ENCODE assay signal across 16 cellular contexts in the genomic region with DNA sequence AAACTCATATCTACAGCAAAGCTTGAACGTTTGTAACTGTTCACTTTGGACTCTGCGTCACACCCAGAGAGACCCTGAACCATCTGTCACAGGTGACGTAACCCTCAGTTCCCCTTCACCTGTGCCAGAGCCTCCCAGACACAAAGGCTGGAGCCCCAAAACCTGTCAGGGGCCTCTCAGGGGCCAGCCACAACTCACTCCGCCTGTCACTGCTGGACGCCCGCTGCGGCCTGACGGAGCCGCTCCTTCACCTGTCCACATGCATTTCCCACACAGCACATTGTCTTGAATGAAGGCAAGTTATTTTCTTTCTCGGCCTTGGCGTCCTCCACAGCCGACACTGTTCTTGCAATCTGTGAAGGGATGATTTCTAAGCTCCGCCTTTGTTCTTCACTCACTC. TPM values are rescaled to one million over a fixed set of nuclear protein-coding genes. Genes with fewer than 3 reads are reported as not detected.
DNase-seq lines count a peak whose midpoint lies in the region; ATAC-seq and TF ChIP-seq lines count a peak whose summit lies in the region.
"Had no signal": no experiment of that assay in that cellular context is flagged by ENCODE, and none has a peak within 500 bp of the region (broad histone marks: within the 10 kb centered on the region; RNA-seq: fewer than 3 reads in every experiment).

No MANE protein-coding gene starts in this region.

- peaks cover 4 to 43% of the 10 kb centered on the region in 2 experiments; a peak in 3 of 4 replicates for H3K79me1 ChIP-seq in IMR-90 (ENCODE audit: low read depth in 1 of 2, low read length in 2 of 2)

- peak overlapping the region; percentile 50; the same call in 1 of the 2 replicates for H3K4ac ChIP-seq in IMR-90 (ENCODE audit: low read depth, low read length)

- peak overlapping the region in 1 of 2 experiments; percentile 56; a peak in 1 of 4 replicates for H4K8ac ChIP-seq in IMR-90 (ENCODE audit: low read depth in 2 of 2, low read length in 2 of 2)

- H3K27me3 ChIP-seq in IMR-90 (ENCODE audit: control insufficient read depth, insufficient read depth, low read length): no peaks in the 10 kb centered on the region
- H3K27me3 ChIP-seq: pancreas had no signal

- H3K4me1 ChIP-seq in IMR-90 (ENCODE audit: control insufficient read depth, insufficient read depth, low read length): peaks cover 34% of the 10 kb centered on the region
- H3K4me1 ChIP-seq: pancreas had no signal

- peak overlapping the region; percentile 42 for H2AK5ac ChIP-seq in IMR-90 (ENCODE audit: low read depth, low read length)

- peaks cover 81% of the 10 kb centered on the region for H3K4me1 Mint-ChIP-seq in activated CD4-positive, alpha-beta T cell treated with anti-CD3 and anti-CD28 coated beads for 36 hours
- peaks cover 56% of the 10 kb centered on the region for H3K4me1 Mint-ChIP-seq in activated naive CD8-positive, alpha-beta T cell treated with anti-CD3 and anti-CD28 coated beads, Interleukin-2, amount 10 ng/mL, durations not matched to agents 7 days and 5 days
- H3K4me1 Mint-ChIP-seq in natural killer cell treated with Interleukin-12 subunit alpha and Interleukin-12 subunit beta and Interleukin-15 and Interleukin-18, amount 100 ng/mL, for 72 hours (ENCODE audit: low read depth in 2 of 2): peaks cover 59 to 61% of the 10 kb centered on the region in 2 donors

- H4K20me1 ChIP-seq in IMR-90 (ENCODE audit: insufficient read depth, low read length): peaks cover 54% of the 10 kb centered on the region

- ATAC-seq in activated CD4-positive, alpha-beta T cell treated with anti-CD3 and anti-CD28 coated beads for 36 hours: no peak
- no peak for ATAC-seq in IMR-90 (ENCODE audit: low read depth)
- no peak for ATAC-seq in activated naive CD8-positive, alpha-beta T cell treated with anti-CD3 and anti-CD28 coated beads, Interleukin-2, amount 10 ng/mL, durations not matched to agents 7 days and 5 days (ENCODE audit: low read depth)
- no peak for ATAC-seq in natural killer cell treated with Interleukin-12 subunit alpha and Interleukin-12 subunit beta and Interleukin-15 and Interleukin-18, amount 100 ng/mL, for 72 hours
- ATAC-seq: GM23338, left colon, pancreas had no signal

- TF ChIP-seq POLR2A in IMR-90 (IDR thresholded peaks at IDR 0.05; ENCODE audit: low read depth, low read length): no peak

- intact Hi-C loops in activated CD4-positive, alpha-beta T cell treated with anti-CD3 and anti-CD28 coated beads for 36 hours (cut with DNase I, micrococcal nuclease): loop anchor here in 1 of 2 experiments (2.0 kb wide), 1 partner anchor 14 kb away; no protein-coding TSS in a partner anchor
- intact Hi-C loops in IMR-90 (cut with micrococcal nuclease): no loop called here

- no peak overlapping the region; the same call in 1 of the 2 replicates for H2BK120ac ChIP-seq in IMR-90 (ENCODE audit: low read depth, low read length)

- peak overlapping the region; percentile 26 for H2AFZ ChIP-seq in IMR-90 (replicated peaks; ENCODE audit: low read length, poor library complexity)
- H2AFZ ChIP-seq: GM23338 had no signal

- H2AK9ac ChIP-seq in IMR-90 (replicated peaks; ENCODE audit: low read depth, low read length, poor library complexity): peak overlapping the region; percentile 75

- in situ Hi-C loops in IMR-90 (cut with MboI; ENCODE audit: low sequenced_read_pairs): no loop called here

- POLR2A ChIA-PET in activated CD4-positive, alpha-beta T cell treated with anti-CD3 and anti-CD28 coated beads for 36 hours (lab: Charles Lee): no interaction called here
- POLR2A ChIA-PET in IMR-90 (lab: Charles Lee; ENCODE audit: unreplicated experiment): no interaction called here
- POLR2A ChIA-PET in activated naive CD8-positive, alpha-beta T cell treated with anti-CD3 and anti-CD28 coated beads, Interleukin-2, amount 10 ng/mL, durations not matched to agents 7 days and 5 days (lab: Charles Lee): interaction anchor here (1.0 to 2.5 kb wide), 3 partner anchors 13 to 38 kb away, joined by 4 to 9 read pairs (median 6); no protein-coding TSS in a partner anchor

- H3K4me3 ChIP-seq in IMR-90 (ENCODE audit: insufficient read depth, low read depth, low read length): no peak overlapping the region
- H3K4me3 ChIP-seq: GM23338, pancreas had no signal

- no TSS peak for BruUV-seq in IMR-90 (replicated peaks; lab: Mats Ljungman, UMichigan)

- no peak for TF ChIP-seq CTCF in IMR-90 (conservative IDR thresholded peaks at IDR 0.05; ENCODE audit: low read depth, low read length)

- no peak overlapping the region; the same call in 1 of the 2 replicates for H3K4me2 ChIP-seq in IMR-90 (ENCODE audit: low read depth, low read length)
- H3K4me2 ChIP-seq: GM23338 had no signal

- 86% methylated on average over 4 of the region's 13 CpGs; no CpG with 5 or more reads in 1 of the 2 experiments for WGBS in IMR-90 (ENCODE audit: extremely low coverage in 2 of 2, insufficient read length in 1 of 2), 2 experiments

- H3K56ac ChIP-seq in IMR-90 (ENCODE audit: extremely low read depth, insufficient read depth, low read length): no peak overlapping the region

- H2BK20ac ChIP-seq in IMR-90 (ENCODE audit: low read depth, low read length): peak overlapping the region; percentile 47; the same call in 1 of the 2 replicates

- H3K14ac ChIP-seq in IMR-90 (replicated peaks; ENCODE audit: low read depth, low read length): 0 out of 2 replicates have a peak overlapping the region, but pooled peaks have one; percentile 64

- peak overlapping the region; percentile 39; the same call in 1 of the 3 replicates for H2BK15ac ChIP-seq in IMR-90 (ENCODE audit: low read depth, low read length)

- CTCF ChIA-PET in activated CD4-positive, alpha-beta T cell treated with anti-CD3 and anti-CD28 coated beads for 36 hours (lab: Charles Lee): no interaction called here
- CTCF ChIA-PET in IMR-90 (lab: Yijun Ruan, JAX): no interaction called here

- peak overlapping the region; percentile 56; the same call in 1 of the 2 replicates for H3K23ac ChIP-seq in IMR-90 (ENCODE audit: low read depth, low read length)

- H3K36me3 Mint-ChIP-seq in activated CD4-positive, alpha-beta T cell treated with anti-CD3 and anti-CD28 coated beads for 36 hours (ENCODE audit: low read depth): peaks cover 29% of the 10 kb centered on the region
- H3K36me3 Mint-ChIP-seq in activated naive CD8-positive, alpha-beta T cell treated with anti-CD3 and anti-CD28 coated beads, Interleukin-2, amount 10 ng/mL, durations not matched to agents 7 days and 5 days: peaks cover 25% of the 10 kb centered on the region
- peaks cover 6% of the 10 kb centered on the region for H3K36me3 Mint-ChIP-seq in natural killer cell treated with Interleukin-12 subunit alpha and Interleukin-12 subunit beta and Interleukin-15 and Interleukin-18, amount 100 ng/mL, for 72 hours
- H3K36me3 Mint-ChIP-seq: type B pancreatic cell had no signal

- peaks cover 29% of the 10 kb centered on the region for H3K9me1 ChIP-seq in IMR-90 (ENCODE audit: insufficient read depth, low read length)

- DNase-seq in activated CD4-positive, alpha-beta T cell treated with anti-CD3 and anti-CD28 coated beads for 36 hours: no peak
- no peak for DNase-seq in activated CD4-positive, alpha-beta T cell treated with anti-CD3 and anti-CD28 coated beads for 4 hours
- no peak for DNase-seq in IMR-90
- DNase-seq in activated naive CD8-positive, alpha-beta T cell treated with anti-CD3 and anti-CD28 coated beads, Interleukin-2, amount 10 ng/mL, durations not matched to agents 7 days and 5 days: no peak
- DNase-seq in natural killer cell treated with Interleukin-12 subunit alpha and Interleukin-12 subunit beta and Interleukin-15 and Interleukin-18, amount 100 ng/mL, for 72 hours (ENCODE audit: low spot score): no peak
- no peak for DNase-seq in substantia nigra (lab: John Stamatoyannopoulos, UW)
- no peak for DNase-seq in DMS153 (lab: John Stamatoyannopoulos, UW)
- no peak for DNase-seq in NCI-H1436 (lab: John Stamatoyannopoulos, UW)
- DNase-seq: hippocampal formation, left colon, NCI-H2029 treated with DMSO at 0.1 percent for 48 hours, NCI-H748 treated with DMSO at 0.1 percent for 48 hours had no signal

- H3K27ac ChIP-seq in IMR-90 (ENCODE audit: insufficient read depth, low read length): no peak overlapping the region; the same call in 1 of the 2 replicates
- no peak overlapping the region for H3K27ac ChIP-seq in substantia nigra (ENCODE audit: low read depth, low read length, poor library complexity, severe bottlenecking)
- H3K27ac ChIP-seq: pancreas had no signal

- peak overlapping the region; percentile 76 for H2BK5ac ChIP-seq in IMR-90 (ENCODE audit: low read depth, low read length, poor library complexity, severe bottlenecking)

- peaks cover 3% of the 10 kb centered on the region; the same call in 1 of the 2 replicates for H3K36me3 ChIP-seq in IMR-90 (ENCODE audit: control insufficient read depth, insufficient read depth, low read length)
- H3K36me3 ChIP-seq: pancreas had no signal

- H3K9ac ChIP-seq in IMR-90 (ENCODE audit: low read depth, low read length): no peak overlapping the region

- TF ChIP-seq RAD21 in IMR-90 (IDR thresholded peaks at IDR 0.05; ENCODE audit: low read length): no peak

- no peaks in the 10 kb centered on the region for H3K9me3 ChIP-seq in IMR-90 (ENCODE audit: control insufficient read depth, insufficient read depth, low read length)
- H3K9me3 ChIP-seq: pancreas had no signal

- peaks cover 7% of the 10 kb centered on the region for H3K9me3 Mint-ChIP-seq in activated CD4-positive, alpha-beta T cell treated with anti-CD3 and anti-CD28 coated beads for 36 hours (ENCODE audit: low read depth)
- H3K9me3 Mint-ChIP-seq in activated naive CD8-positive, alpha-beta T cell treated with anti-CD3 and anti-CD28 coated beads, Interleukin-2, amount 10 ng/mL, durations not matched to agents 7 days and 5 days: peaks cover 4% of the 10 kb centered on the region
- no peaks in the 10 kb centered on the region for H3K9me3 Mint-ChIP-seq in natural killer cell treated with Interleukin-12 subunit alpha and Interleukin-12 subunit beta and Interleukin-15 and Interleukin-18, amount 100 ng/mL, for 72 hours
- H3K9me3 Mint-ChIP-seq: GM23338, type B pancreatic cell had no signal

- peak overlapping the region; percentile 18; the same call in 1 of the 2 replicates for H4K91ac ChIP-seq in IMR-90 (ENCODE audit: insufficient read depth, low read depth, low read length)

- dilution Hi-C loops in IMR-90 (cut with HindIII; ENCODE audit: low sequenced_read_pairs, unreplicated experiment): no loop called here

- no peak overlapping the region for H3K18ac ChIP-seq in IMR-90 (ENCODE audit: low read depth, low read length)

- H3K4me3 Mint-ChIP-seq in activated CD4-positive, alpha-beta T cell treated with anti-CD3 and anti-CD28 coated beads for 36 hours: peak overlapping the region; percentile 21
- peak overlapping the region; percentile 67 for H3K4me3 Mint-ChIP-seq in activated naive CD8-positive, alpha-beta T cell treated with anti-CD3 and anti-CD28 coated beads, Interleukin-2, amount 10 ng/mL, durations not matched to agents 7 days and 5 days
- H3K4me3 Mint-ChIP-seq in natural killer cell treated with Interleukin-12 subunit alpha and Interleukin-12 subunit beta and Interleukin-15 and Interleukin-18, amount 100 ng/mL, for 72 hours: peak overlapping the region; percentile 68
- H3K4me3 Mint-ChIP-seq: GM23338, type B pancreatic cell had no signal

- H4K5ac ChIP-seq in IMR-90 (ENCODE audit: low read depth, low read length): no peak overlapping the region

- peak overlapping the region; percentile 91 for H3K27ac Mint-ChIP-seq in activated CD4-positive, alpha-beta T cell treated with anti-CD3 and anti-CD28 coated beads for 36 hours
- H3K27ac Mint-ChIP-seq in activated naive CD8-positive, alpha-beta T cell treated with anti-CD3 and anti-CD28 coated beads, Interleukin-2, amount 10 ng/mL, durations not matched to agents 7 days and 5 days: peak overlapping the region; percentile 87
- peak overlapping the region; percentile 48 to 80 for H3K27ac Mint-ChIP-seq in natural killer cell treated with Interleukin-12 subunit alpha and Interleukin-12 subunit beta and Interleukin-15 and Interleukin-18, amount 100 ng/mL, for 72 hours
- H3K27ac Mint-ChIP-seq: GM23338, type B pancreatic cell had no signal

- no peaks in the 10 kb centered on the region for H3K27me3 Mint-ChIP-seq in activated CD4-positive, alpha-beta T cell treated with anti-CD3 and anti-CD28 coated beads for 36 hours
- peaks cover 2% of the 10 kb centered on the region for H3K27me3 Mint-ChIP-seq in activated naive CD8-positive, alpha-beta T cell treated with anti-CD3 and anti-CD28 coated beads, Interleukin-2, amount 10 ng/mL, durations not matched to agents 7 days and 5 days
- H3K27me3 Mint-ChIP-seq in natural killer cell treated with Interleukin-12 subunit alpha and Interleukin-12 subunit beta and Interleukin-15 and Interleukin-18, amount 100 ng/mL, for 72 hours: no peaks in the 10 kb centered on the region

RNA-seq across cellular contexts. Expression of a gene that starts 7.9 kb away (rescaled TPM):
- total RNA-seq in activated CD4-positive, alpha-beta T cell treated with anti-CD3 and anti-CD28 coated beads for 36 hours: 10 to 100 TPM; 33.0 to 34.7 TPM
- 21.0 and 22.8 TPM in 2 replicates for total RNA-seq in IMR-90 (2012; rRNA removed)
- 31.0 and 31.4 TPM in 2 replicates for polyA plus RNA-seq in IMR-90 (2012; rRNA removed)
- polyA plus RNA-seq in IMR-90 (2012; cell fraction: cytosol; rRNA removed): 22.9 and 29.5 TPM in 2 replicates
- polyA plus RNA-seq in IMR-90 (2012; cell fraction: nucleus; rRNA removed; ENCODE audit: low replicate concordance): 48.4 and 48.8 TPM in 2 replicates
- total RNA-seq in activated naive CD8-positive, alpha-beta T cell treated with anti-CD3 and anti-CD28 coated beads, Interleukin-2, amount 10 ng/mL, durations not matched to agents 7 days and 5 days: 10 to 100 TPM; 65.6 to 73.9 TPM
- 10 to 100 TPM in 1 of 2 donors, 1 to 10 TPM in 1; 6.9 to 11.7 TPM for total RNA-seq in natural killer cell treated with Interleukin-12 subunit alpha and Interleukin-12 subunit beta and Interleukin-15 and Interleukin-18, amount 100 ng/mL, for 72 hours

RNA-seq across cellular contexts. Expression of a gene that starts 54.6 kb away (rescaled TPM):
- not detected for total RNA-seq in activated CD4-positive, alpha-beta T cell treated with anti-CD3 and anti-CD28 coated beads for 36 hours
- total RNA-seq in IMR-90 (2012; rRNA removed): not detected in 2 replicates
- polyA plus RNA-seq in IMR-90 (2012; rRNA removed): not detected in 2 replicates
- polyA plus RNA-seq in IMR-90 (2012; cell fraction: cytosol; rRNA removed): not detected in 2 replicates
- not detected in 2 replicates for polyA plus RNA-seq in IMR-90 (2012; cell fraction: nucleus; rRNA removed; ENCODE audit: low replicate concordance)
- under 1 TPM in 1 of 2 experiments, not detected in 1; 0.22 TPM for total RNA-seq in activated naive CD8-positive, alpha-beta T cell treated with anti-CD3 and anti-CD28 coated beads, Interleukin-2, amount 10 ng/mL, durations not matched to agents 7 days and 5 days
- not detected for total RNA-seq in natural killer cell treated with Interleukin-12 subunit alpha and Interleukin-12 subunit beta and Interleukin-15 and Interleukin-18, amount 100 ng/mL, for 72 hours
- total RNA-seq: GM23338, left colon, RPMI7951 had no signal
- polyA plus RNA-seq: GM23338 had no signal
